13 cellular contexts compared by ENCODE assay signal in genomic region chr9:109181284-109181683, GRCh38. TPM values are rescaled to one million over a fixed set of nuclear protein-coding genes. Genes with fewer than 3 reads are reported as not detected.
DNase-seq lines count a peak whose midpoint lies in the region; ATAC-seq and TF ChIP-seq lines count a peak whose summit lies in the region.
"Had no signal": no experiment of that assay in that cellular context is flagged by ENCODE, and none has a peak within 500 bp of the region (broad histone marks: within the 10 kb centered on the region; RNA-seq: fewer than 3 reads in every experiment).

No MANE protein-coding gene starts in this region.

- peaks cover 14% of the 10 kb centered on the region for H3K4me1 Mint-ChIP-seq in activated naive CD4-positive, alpha-beta T cell treated with anti-CD3 and anti-CD28 coated beads for 36 hours (ENCODE audit: low read depth)
- H3K4me1 Mint-ChIP-seq in effector memory CD8-positive, alpha-beta T cell (ENCODE audit: low read depth in 2 of 2), result no peaks in the 10 kb centered on the region

- TF ChIP-seq CTCF in GM10248 (IDR thresholded peaks at IDR 0.05; ENCODE audit: control extremely low read depth, extremely low read depth, low read depth, missing control alignments), result no peak

- no peaks in the 10 kb centered on the region for H3K9me3 Mint-ChIP-seq in activated naive CD4-positive, alpha-beta T cell treated with anti-CD3 and anti-CD28 coated beads for 36 hours
- no peaks in the 10 kb centered on the region for H3K9me3 Mint-ChIP-seq in effector memory CD8-positive, alpha-beta T cell

- CTCF ChIA-PET in GM10248 (lab: Yijun Ruan, JAX), result interaction anchor here (1.0 to 1.4 kb wide), 2 partner anchors 11 to 23 kb away, joined by 3 to 5 read pairs; no protein-coding TSS in a partner anchor
- CTCF ChIA-PET in activated naive CD4-positive, alpha-beta T cell treated with anti-CD3 and anti-CD28 coated beads for 36 hours (lab: Charles Lee), result interaction anchor here (1.5 kb wide), 1 partner anchor 12 kb away, joined by 6 read pairs; no protein-coding TSS in a partner anchor

- intact Hi-C loops in activated naive CD4-positive, alpha-beta T cell treated with anti-CD3 and anti-CD28 coated beads for 36 hours (cut with micrococcal nuclease), result loop anchor here (1.0 to 5.0 kb wide), 7 partner anchors 61 to 249 kb away; partner anchors contain the start of genes ABITRAM, ELP1 and EPB41L4B

- H3K27ac Mint-ChIP-seq in activated naive CD4-positive, alpha-beta T cell treated with anti-CD3 and anti-CD28 coated beads for 36 hours, result peak overlapping the region; percentile 36
- no peak overlapping the region for H3K27ac Mint-ChIP-seq in effector memory CD8-positive, alpha-beta T cell

- no peaks in the 10 kb centered on the region for H3K36me3 Mint-ChIP-seq in activated naive CD4-positive, alpha-beta T cell treated with anti-CD3 and anti-CD28 coated beads for 36 hours (ENCODE audit: low read depth)
- H3K36me3 Mint-ChIP-seq in effector memory CD8-positive, alpha-beta T cell (ENCODE audit: insufficient read depth), result peaks cover 2% of the 10 kb centered on the region

- peak; percentile 53 for DNase-seq in GM10248 (ENCODE audit: extremely low spot score)
- peak; percentile 66 for DNase-seq in activated naive CD4-positive, alpha-beta T cell treated with anti-CD3 and anti-CD28 coated beads for 36 hours
- no peak for DNase-seq in effector memory CD8-positive, alpha-beta T cell
- DNase-seq: effector CD4-positive, alpha-beta T cell; NCI-H2081; SIG-M5; transverse colon had no signal

- H3K27me3 Mint-ChIP-seq in activated naive CD4-positive, alpha-beta T cell treated with anti-CD3 and anti-CD28 coated beads for 36 hours (ENCODE audit: low read depth), result peaks cover 3% of the 10 kb centered on the region
- peaks cover 16 to 20% of the 10 kb centered on the region in 2 donors for H3K27me3 Mint-ChIP-seq in effector memory CD8-positive, alpha-beta T cell

- POLR2A ChIA-PET in GM10248 (lab: Yijun Ruan, JAX), result no interaction called here

- no peak overlapping the region for H3K4me3 Mint-ChIP-seq in activated naive CD4-positive, alpha-beta T cell treated with anti-CD3 and anti-CD28 coated beads for 36 hours
- H3K4me3 Mint-ChIP-seq in effector memory CD8-positive, alpha-beta T cell, result no peak overlapping the region

- ATAC-seq in GM19351 (IDR thresholded peaks at IDR 0.05; ENCODE audit: unreplicated experiment) (peak; percentile 88), HG03135 (IDR thresholded peaks at IDR 0.05; ENCODE audit: unreplicated experiment) (peak; percentile 75), HG02840 (IDR thresholded peaks at IDR 0.05; ENCODE audit: low FRiP score, unreplicated experiment) (no peak), GM21786 (IDR thresholded peaks at IDR 0.05; ENCODE audit: unreplicated experiment) (no peak), HG03460 (IDR thresholded peaks at IDR 0.05; ENCODE audit: unreplicated experiment) (no peak)
- ATAC-seq in effector memory CD8-positive, alpha-beta T cell (replicated peaks), result no peak

RNA-seq across cellular contexts. Expression of gene FRRS1L, which starts 14.2 kb away (rescaled TPM):
- not detected for total RNA-seq in activated naive CD4-positive, alpha-beta T cell treated with anti-CD3 and anti-CD28 coated beads for 36 hours
- total RNA-seq: myocyte had no signal

Comparison
In these comparisons a context has a peak if more than half of its experiments do, and no peak if none do; other contexts are left out.
1. DNase-seq: peak in GM10248 (single experiment) and activated naive CD4-positive, alpha-beta T cell treated with anti-CD3 and anti-CD28 coated beads for 36 hours (single experiment); none in effector memory CD8-positive, alpha-beta T cell (0 of 3).
2. ATAC-seq: peak in GM19351 (single experiment) and HG03135 (single experiment); none in HG02840 (single experiment), GM21786 (single experiment), effector memory CD8-positive, alpha-beta T cell (single experiment) and HG03460 (single experiment).